Comparison of ENCODE assay signal across 24 cellular contexts in the genomic region with DNA sequence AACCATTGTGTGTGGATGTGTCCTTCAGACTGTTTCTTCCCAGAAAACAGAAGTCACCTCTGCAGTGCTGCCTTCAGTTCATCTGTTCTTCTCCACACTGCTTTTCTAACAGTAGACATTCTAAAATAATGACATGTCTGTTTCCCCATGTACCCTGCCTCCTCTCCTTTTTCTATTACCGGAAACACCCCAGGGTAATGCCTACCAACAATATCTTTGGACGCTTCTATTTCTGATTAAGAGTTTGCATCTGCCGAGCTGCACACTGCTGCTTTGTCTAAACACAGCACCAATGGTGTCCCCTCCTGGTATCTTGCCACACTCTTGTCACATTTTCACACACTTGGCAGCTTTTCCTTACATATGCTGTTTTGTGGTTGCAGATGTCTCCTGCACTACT.
"Had no signal": no experiment of that assay in that cellular context is flagged by ENCODE, and none has a peak within 500 bp of the region (broad histone marks: within the 10 kb centered on the region; RNA-seq: fewer than 3 reads in every experiment).

No MANE protein-coding gene starts in this region.

- H3K27me3 Mint-ChIP-seq: activated CD4-positive, alpha-beta T cell treated with anti-CD3 and anti-CD28 coated beads, Interleukin-2, amount 10 ng/mL, durations not matched to agents 24 days and 14 days; activated CD8-positive, alpha-beta T cell treated with anti-CD3 and anti-CD28 coated beads for 36 hours; activated naive CD4-positive, alpha-beta T cell treated with anti-CD3 and anti-CD28 coated beads, Interleukin-2, amount 10 ng/mL, durations not matched to agents 7 days and 5 days; activated naive CD8-positive, alpha-beta T cell treated with anti-CD3 and anti-CD28 coated beads, Interleukin-2, amount 50 U/mL, for 24 hours; central memory CD8-positive, alpha-beta T cell; memory B cell; naive thymus-derived CD4-positive, alpha-beta T cell; stimulated activated naive B cell treated with anti-CD40 and anti-IgM and Interleukin-4, amounts not matched to agents 10 μg/mL and 1 μg/mL and 100 μg/mL, for 72 hours had no signal

- H3K27ac Mint-ChIP-seq: activated CD4-positive, alpha-beta T cell treated with anti-CD3 and anti-CD28 coated beads, Interleukin-2, amount 10 ng/mL, durations not matched to agents 24 days and 14 days; activated CD8-positive, alpha-beta T cell treated with anti-CD3 and anti-CD28 coated beads for 36 hours; activated naive CD4-positive, alpha-beta T cell treated with anti-CD3 and anti-CD28 coated beads, Interleukin-2, amount 10 ng/mL, durations not matched to agents 7 days and 5 days; activated naive CD8-positive, alpha-beta T cell treated with anti-CD3 and anti-CD28 coated beads, Interleukin-2, amount 50 U/mL, for 24 hours; immature natural killer cell; memory B cell; stimulated activated naive B cell treated with anti-CD40 and anti-IgM and Interleukin-4, amounts not matched to agents 10 μg/mL and 1 μg/mL and 100 μg/mL, for 72 hours had no signal

- H3K4me3 Mint-ChIP-seq: activated CD4-positive, alpha-beta T cell treated with anti-CD3 and anti-CD28 coated beads, Interleukin-2, amount 10 ng/mL, durations not matched to agents 24 days and 14 days; activated CD8-positive, alpha-beta T cell treated with anti-CD3 and anti-CD28 coated beads for 36 hours; activated naive CD4-positive, alpha-beta T cell treated with anti-CD3 and anti-CD28 coated beads, Interleukin-2, amount 10 ng/mL, durations not matched to agents 7 days and 5 days; activated naive CD8-positive, alpha-beta T cell treated with anti-CD3 and anti-CD28 coated beads, Interleukin-2, amount 50 U/mL, for 24 hours; central memory CD8-positive, alpha-beta T cell; immature natural killer cell; memory B cell; naive thymus-derived CD4-positive, alpha-beta T cell; stimulated activated naive B cell treated with anti-CD40 and anti-IgM and Interleukin-4, amounts not matched to agents 10 μg/mL and 1 μg/mL and 100 μg/mL, for 72 hours had no signal

- DNase-seq: activated CD4-positive, alpha-beta T cell treated with anti-CD3 and anti-CD28 coated beads, Interleukin-2, amount 10 ng/mL, durations not matched to agents 24 days and 14 days; activated CD8-positive, alpha-beta T cell treated with anti-CD3 and anti-CD28 coated beads for 36 hours; activated effector memory CD4-positive, alpha-beta T cell treated with Interleukin-2 at 50 U/mL for 16 hours; activated naive CD4-positive, alpha-beta T cell treated with anti-CD3 and anti-CD28 coated beads, Interleukin-2, amount 10 ng/mL, durations not matched to agents 7 days and 5 days; activated naive CD8-positive, alpha-beta T cell treated with anti-CD3 and anti-CD28 coated beads, Interleukin-2, amount 50 U/mL, for 24 hours; activated T-cell treated with anti-CD3 and anti-CD28 coated beads, Interleukin-2, amount 50 U/mL, for 48 hours; brain microvascular endothelial cell; colonic mucosa; erythroblast; gastrocnemius medialis; heart right ventricle; immature natural killer cell; left ventricle myocardium superior; mucosa of descending colon; naive thymus-derived CD4-positive, alpha-beta T cell; pancreas; sigmoid colon; spleen; stimulated activated CD4-positive, alpha-beta T cell treated with anti-CD3 and anti-CD28 coated beads, Interleukin-4, amount 100 ng/mL, for 4 hours; stimulated activated naive B cell treated with anti-CD40 and anti-IgM and Interleukin-4, amounts not matched to agents 10 μg/mL and 1 μg/mL and 100 μg/mL, for 72 hours; thyroid gland had no signal

- H3K36me3 ChIP-seq: brain microvascular endothelial cell, colonic mucosa, gastrocnemius medialis, heart right ventricle, neutrophil, pancreas, sigmoid colon, spleen, thyroid gland had no signal

- H3K9me3 ChIP-seq: colonic mucosa, gastrocnemius medialis, heart right ventricle, mucosa of descending colon, neutrophil, pancreas, sigmoid colon, spleen, thyroid gland had no signal

- ATAC-seq: activated CD8-positive, alpha-beta T cell treated with anti-CD3 and anti-CD28 coated beads for 36 hours; activated naive CD8-positive, alpha-beta T cell treated with anti-CD3 and anti-CD28 coated beads, Interleukin-2, amount 50 U/mL, for 24 hours; gastrocnemius medialis; heart right ventricle; left ventricle myocardium superior; mucosa of descending colon; naive thymus-derived CD4-positive, alpha-beta T cell; pancreas; stimulated activated naive B cell treated with anti-CD40 and anti-IgM and Interleukin-4, amounts not matched to agents 10 μg/mL and 1 μg/mL and 100 μg/mL, for 72 hours had no signal

- H3K36me3 Mint-ChIP-seq: activated naive CD4-positive, alpha-beta T cell treated with anti-CD3 and anti-CD28 coated beads, Interleukin-2, amount 10 ng/mL, durations not matched to agents 7 days and 5 days; immature natural killer cell; memory B cell; naive thymus-derived CD4-positive, alpha-beta T cell; stimulated activated naive B cell treated with anti-CD40 and anti-IgM and Interleukin-4, amounts not matched to agents 10 μg/mL and 1 μg/mL and 100 μg/mL, for 72 hours had no signal

- H3K4me3 ChIP-seq: colonic mucosa, gastrocnemius medialis, heart right ventricle, mucosa of descending colon, pancreas, sigmoid colon, spleen, thyroid gland had no signal

- H3K4me1 Mint-ChIP-seq: activated CD4-positive, alpha-beta T cell treated with anti-CD3 and anti-CD28 coated beads, Interleukin-2, amount 10 ng/mL, durations not matched to agents 24 days and 14 days; activated naive CD4-positive, alpha-beta T cell treated with anti-CD3 and anti-CD28 coated beads, Interleukin-2, amount 10 ng/mL, durations not matched to agents 7 days and 5 days; activated naive CD8-positive, alpha-beta T cell treated with anti-CD3 and anti-CD28 coated beads, Interleukin-2, amount 50 U/mL, for 24 hours; central memory CD8-positive, alpha-beta T cell; immature natural killer cell; memory B cell; naive thymus-derived CD4-positive, alpha-beta T cell; stimulated activated naive B cell treated with anti-CD40 and anti-IgM and Interleukin-4, amounts not matched to agents 10 μg/mL and 1 μg/mL and 100 μg/mL, for 72 hours had no signal

- H3K27ac ChIP-seq: brain microvascular endothelial cell, colonic mucosa, gastrocnemius medialis, heart right ventricle, neutrophil, pancreas, sigmoid colon, spleen, thyroid gland had no signal

- H3K9me3 Mint-ChIP-seq: activated CD4-positive, alpha-beta T cell treated with anti-CD3 and anti-CD28 coated beads, Interleukin-2, amount 10 ng/mL, durations not matched to agents 24 days and 14 days; memory B cell; stimulated activated naive B cell treated with anti-CD40 and anti-IgM and Interleukin-4, amounts not matched to agents 10 μg/mL and 1 μg/mL and 100 μg/mL, for 72 hours had no signal

- H3K4me1 ChIP-seq: colonic mucosa, gastrocnemius medialis, heart right ventricle, pancreas, sigmoid colon, spleen, thyroid gland had no signal

- H3K27me3 ChIP-seq: brain microvascular endothelial cell, colonic mucosa, gastrocnemius medialis, heart right ventricle, neutrophil, pancreas, sigmoid colon, spleen, thyroid gland had no signal
